7 cellular contexts compared by ENCODE assay signal in the genomic region with DNA sequence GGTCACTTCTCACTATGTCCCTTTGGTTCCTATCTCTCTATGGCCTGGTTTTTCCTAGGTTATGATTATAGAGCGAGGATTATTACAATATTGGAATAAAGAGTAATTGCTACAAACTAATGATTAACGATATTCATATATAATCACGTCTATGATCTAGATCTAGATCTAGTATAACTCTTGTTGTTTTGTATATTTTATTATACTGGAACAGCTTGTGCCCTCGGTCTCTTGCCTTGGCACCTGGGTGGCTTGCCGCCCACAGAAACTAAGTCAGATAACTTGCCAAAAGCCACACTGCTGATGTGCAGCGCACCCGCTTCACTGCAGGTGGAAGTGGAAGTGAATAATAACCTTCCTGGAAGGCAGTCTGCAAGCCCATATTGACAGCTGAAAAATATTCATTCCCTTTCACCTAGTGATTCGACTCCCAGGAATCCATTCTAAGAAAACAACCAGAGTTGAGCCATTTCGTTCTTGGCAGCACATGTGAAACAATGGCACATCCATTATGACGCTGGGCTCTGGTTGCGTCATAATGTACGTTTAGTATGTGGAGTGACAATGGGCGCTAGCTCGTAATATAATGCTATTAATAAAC. TPM values are rescaled to one million over a fixed set of nuclear protein-coding genes. Genes with fewer than 3 reads are reported as not detected.
DNase-seq lines count a peak whose midpoint lies in the region; TF ChIP-seq lines count a peak whose summit lies in the region.

No MANE protein-coding gene starts in this region.

- TF ChIP-seq POLR2A in spleen (IDR thresholded peaks at IDR 0.05), result no peak

- intact Hi-C loops in spleen (cut with DNase I; ENCODE audit: low total_unique reads), result no loop called here

- peaks cover 0 to 9% (median 0%) of the 10 kb centered on the region in 7 donors for H3K27me3 ChIP-seq in spleen (replicated peaks in 1 of 7)

- peak overlapping the region; percentile 58 for H3K4me3 ChIP-seq in GM12865 (ENCODE audit: low read depth, low read length)
- peak overlapping the region; percentile 51 for H3K4me3 ChIP-seq in astrocyte of the spinal cord (ENCODE audit: low read depth, low read length)
- H3K4me3 ChIP-seq in spleen, result peak overlapping the region; percentile 48 to 77 (median 55)

- no peaks in the 10 kb centered on the region for H3K9me3 ChIP-seq in spleen

- TF ChIP-seq CTCF in GM12865 (IDR thresholded peaks at IDR 0.05; ENCODE audit: insufficient read depth, low read depth, low read length, missing control alignments), result no peak
- no peak for TF ChIP-seq CTCF in astrocyte of the spinal cord (IDR thresholded peaks at IDR 0.05; ENCODE audit: low read depth, low read length)
- peak in 4 of 11 experiments; percentile 6 to 46 (median 20) for TF ChIP-seq CTCF in spleen (IDR thresholded peaks at IDR 0.05 in 8 of 11, conservative IDR thresholded peaks at IDR 0.05 in 3 of 11)

- DNase-seq in GM12865 (ENCODE audit: low read depth) (no peak), NCI-H2171 (lab: John Stamatoyannopoulos, UW) (peak; percentile 13), astrocyte of the spinal cord (ENCODE audit: low read depth, low spot score) (peak; percentile 85), iris pigment epithelial cell (ENCODE audit: low read depth) (peak; percentile 86), spleen (peak; percentile 79), SW480 (ENCODE audit: low spot score) (no peak), ureter (ENCODE audit: low spot score) (no peak)

- H3K27ac ChIP-seq in spleen, result peak overlapping the region in 7 of 8 donors; percentile 85 to 95 (median 88)

- in situ Hi-C loops in astrocyte of the spinal cord (cut with HindIII; ENCODE audit: low sequenced_read_pairs), result no loop called here

- 22 to 31% (median 26%) methylated on average over 14 of the region's 14 CpGs for WGBS in spleen, 5 donors

- peaks cover 0 to 8% (median 0%) of the 10 kb centered on the region in 6 donors for H3K36me3 ChIP-seq in spleen

- H3K4me1 ChIP-seq in spleen, result peaks cover 7 to 28% (median 20%) of the 10 kb centered on the region in 6 donors

RNA-seq across cellular contexts. Expression of a gene that starts 0.7 kb away (rescaled TPM):
- total RNA-seq in spleen (1 to 10 TPM in 3 of 7 donors, under 1 TPM in 2, not detected in 2; 0.39 to 1.7 (median 1.3) TPM), ureter (1.8 TPM)
- under 1 TPM; 0.22 to 0.72 (median 0.27) TPM for polyA plus RNA-seq in spleen

RNA-seq across cellular contexts. Expression of a gene that starts 17.0 kb away (rescaled TPM):
- total RNA-seq in spleen (10 to 100 TPM; 28.6 to 55.7 (median 39.8) TPM), ureter (74.5 TPM)
- 10 to 100 TPM in 2 of 3 donors, 1 to 10 TPM in 1; 8.7 to 21.7 (median 12.9) TPM for polyA plus RNA-seq in spleen

RNA-seq across cellular contexts. Expression of a gene that starts 42.0 kb away (rescaled TPM):
- total RNA-seq in spleen, result not detected
- polyA plus RNA-seq in spleen, result under 1 TPM in 2 of 3 donors, not detected in 1; 0.06 to 0.11 TPM
- 2.4 TPM for total RNA-seq in ureter

Comparison
In these comparisons a context has a peak if more than half of its experiments do, and no peak if none do; other contexts are left out.
1. DNase-seq: peak in NCI-H2171 (single experiment), astrocyte of the spinal cord (single experiment), iris pigment epithelial cell (single experiment) and spleen (single experiment); none in GM12865 (single experiment), SW480 (single experiment) and ureter (single experiment).
2. Peak in every context shown above with its lines, with median percentiles within 50 percentile points of each other: H3K4me3 ChIP-seq.